ENCODE assay signal across 14 cellular contexts in the genomic region with DNA sequence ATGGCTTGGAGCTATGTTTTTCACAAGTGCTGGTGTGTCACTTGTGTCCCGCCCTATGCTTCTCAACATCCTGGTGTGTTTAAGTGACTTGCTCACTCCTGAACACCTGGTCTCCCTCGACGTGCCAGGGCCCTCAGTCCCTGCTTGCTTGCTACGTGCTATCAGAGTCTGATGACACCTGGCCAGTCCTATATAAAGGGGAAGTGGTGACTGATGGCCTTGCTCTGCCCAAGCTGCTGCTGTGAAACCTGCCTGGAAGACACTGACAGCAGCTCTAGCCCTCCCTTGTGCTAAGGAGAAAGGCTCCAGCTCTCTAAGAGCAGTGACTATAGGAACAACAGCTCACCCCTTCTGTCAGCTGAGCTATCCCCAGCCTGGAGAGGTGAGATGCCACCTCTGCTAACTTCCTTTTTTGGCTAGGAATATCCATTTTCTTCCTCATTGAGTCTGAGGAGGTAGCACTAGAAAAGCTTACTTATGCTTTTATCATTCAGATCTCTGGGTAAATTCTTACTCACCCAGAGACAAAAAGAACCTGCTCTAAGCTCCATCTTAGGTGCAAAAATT.
DNase-seq lines count a peak whose midpoint lies in the region; ATAC-seq, FAIRE-seq and TF ChIP-seq lines count a peak whose summit lies in the region.
"Had no signal": no experiment of that assay in that cellular context is flagged by ENCODE, and none has a peak within 500 bp of the region (broad histone marks: within the 10 kb centered on the region; RNA-seq: fewer than 3 reads in every experiment).

No MANE protein-coding gene starts in this region.

- H3K4me3 Mint-ChIP-seq in WTC11 = no peak overlapping the region
- no peak overlapping the region for H3K4me3 Mint-ChIP-seq in activated CD4-positive, alpha-beta memory T cell treated with anti-CD3 and anti-CD28 coated beads for 36 hours
- H3K4me3 Mint-ChIP-seq: T-helper 17 cell had no signal

- H3K56ac ChIP-seq in H1 (replicated peaks; ENCODE audit: insufficient read length, low read depth, low read length) = no peak overlapping the region

- DNase-seq in GM12892 (ENCODE audit: insufficient read length) = no peak
- DNase-seq in H1 (ENCODE audit: low read depth in 1 of 2, low spot score in 2 of 2) = no peak
- DNase-seq in putamen (ENCODE audit: low spot score) = no peak
- DNase-seq in WTC11 (ENCODE audit: low spot score) = no peak
- DNase-seq in activated CD4-positive, alpha-beta memory T cell treated with anti-CD3 and anti-CD28 coated beads for 36 hours = no peak
- DNase-seq: activated CD4-positive, alpha-beta T cell treated with anti-CD3 and anti-CD28 coated beads, Interleukin-2, amount 50 U/mL, for 4 hours; left ventricle myocardium superior; MG63; nephron progenitor cell; T-helper 17 cell had no signal

- FAIRE-seq in GM12892 (lab: Jason Lieb, UNC) = peak; percentile 67
- FAIRE-seq in H1 (lab: Jason Lieb, UNC) = no peak

- peaks cover 3 to 10% (median 4%) of the 10 kb centered on the region in 4 experiments; a peak in 6 of 7 replicates for H3K4me1 ChIP-seq in H1 (replicated peaks in 1 of 4; ENCODE audit: control insufficient read depth in 3 of 4, insufficient read depth in 4 of 4, low read length in 3 of 4)

- no peaks in the 10 kb centered on the region for H3K36me3 ChIP-seq in KOPT-K1 (ENCODE audit: insufficient read depth, low read length)
- H3K36me3 ChIP-seq in H1 (ENCODE audit: control insufficient read depth in 2 of 4, insufficient read depth in 4 of 4, low read length in 3 of 4) = no peaks in the 10 kb centered on the region
- H3K36me3 ChIP-seq: MG63 had no signal

- no peak overlapping the region for H3K4me2 ChIP-seq in H1 (ENCODE audit: insufficient read depth in 1 of 2, low read depth in 2 of 2, low read length in 2 of 2)

- H2AFZ ChIP-seq in H1 (ENCODE audit: low read length) = no peak overlapping the region

- peak overlapping the region; percentile 91 for H3K27ac ChIP-seq in KOPT-K1 (ENCODE audit: low read depth, low read length, poor library complexity, severe bottlenecking)
- H3K27ac ChIP-seq in H1 (ENCODE audit: low read depth, low read length) = no peak overlapping the region

- H2BK15ac ChIP-seq in H1 (ENCODE audit: low read length) = no peak overlapping the region

- CTCF ChIA-PET in H1 (lab: Charles Lee; ENCODE audit: partially characterized antibody) = interaction anchor here (0.6 to 4.2 kb wide), 24 partner anchors 9 to 781 kb away, joined by 3 to 23 read pairs (median 4); no protein-coding TSS in a partner anchor
- CTCF ChIA-PET in WTC11 (lab: Charles Lee) = interaction anchor here (0.6 to 3.5 kb wide), 21 partner anchors 9 to 733 kb away, joined by 3 to 31 read pairs (median 4); no protein-coding TSS in a partner anchor
- CTCF ChIA-PET in activated CD4-positive, alpha-beta memory T cell treated with anti-CD3 and anti-CD28 coated beads for 36 hours (lab: Charles Lee) = interaction anchor here (1.0 to 2.2 kb wide), 7 partner anchors 13 to 172 kb away, joined by 3 to 8 read pairs (median 4); no protein-coding TSS in a partner anchor

- H3K27me3 ChIP-seq in H1 (replicated peaks in 1 of 4; ENCODE audit: control insufficient read depth in 3 of 4, extremely low read depth in 1 of 4, insufficient read depth in 3 of 4, low read length in 3 of 4) = no peaks in the 10 kb centered on the region
- H3K27me3 ChIP-seq: MG63 had no signal

- H3K9me3 Mint-ChIP-seq in WTC11 = peaks cover 8% of the 10 kb centered on the region
- peaks cover 4% of the 10 kb centered on the region for H3K9me3 Mint-ChIP-seq in activated CD4-positive, alpha-beta memory T cell treated with anti-CD3 and anti-CD28 coated beads for 36 hours

- H3K14ac ChIP-seq in H1 (ENCODE audit: insufficient read length) = no peak overlapping the region

- peaks cover 16% of the 10 kb centered on the region for H3K9me3 ChIP-seq in KOPT-K1 (ENCODE audit: insufficient read depth, low read length, poor library complexity, severe bottlenecking)
- no peaks in the 10 kb centered on the region for H3K9me3 ChIP-seq in H1 (ENCODE audit: insufficient read depth in 2 of 2, low read depth in 1 of 2, low read length in 1 of 2)
- H3K9me3 ChIP-seq: MG63 had no signal

- 0 out of 2 replicates have a peak overlapping the region, but pooled peaks have one; percentile 32 for H2BK12ac ChIP-seq in H1 (ENCODE audit: low read depth, low read length)

- TF ChIP-seq RAD21 in H1 (IDR thresholded peaks at IDR 0.05 in 1 of 2, conservative IDR thresholded peaks at IDR 0.05 in 1 of 2; ENCODE audit: low read depth in 2 of 2, low read length in 2 of 2) = no peak

- no peaks in the 10 kb centered on the region for H4K20me1 ChIP-seq in H1 (replicated peaks in 1 of 2; ENCODE audit: control insufficient read depth in 1 of 2, insufficient read depth in 2 of 2, low read length in 2 of 2)

- no peak overlapping the region for H2BK5ac ChIP-seq in H1 (ENCODE audit: low read depth, low read length)

- no peak for TF ChIP-seq EP300 in H1 (IDR thresholded peaks at IDR 0.05; ENCODE audit: borderline replicate concordance in 1 of 2, low read depth in 2 of 2, low read length in 2 of 2)

- ATAC-seq in GM21619 (IDR thresholded peaks at IDR 0.05; ENCODE audit: unreplicated experiment) (peak; percentile 49), GM19397 (IDR thresholded peaks at IDR 0.05; ENCODE audit: unreplicated experiment) (no peak), WTC11 (no peak)
- ATAC-seq: left ventricle myocardium superior had no signal

- H3K36me3 Mint-ChIP-seq in WTC11 = no peaks in the 10 kb centered on the region
- H3K36me3 Mint-ChIP-seq in activated CD4-positive, alpha-beta memory T cell treated with anti-CD3 and anti-CD28 coated beads for 36 hours = no peaks in the 10 kb centered on the region

- no peak overlapping the region for H3K23ac ChIP-seq in H1 (ENCODE audit: insufficient read length)

- H3K18ac ChIP-seq in H1 (ENCODE audit: extremely low read depth, low read length) = no peak overlapping the region

- 90% methylated on average over 4 of the region's 4 CpGs; no CpG with 5 or more reads in 1 of the 2 experiments for WGBS in H1 (ENCODE audit: extremely low coverage in 1 of 2, insufficient coverage in 1 of 2, insufficient read length in 1 of 2, insufficient replicate concordance in 2 of 2, low coverage in 1 of 2, low lambda C conversion rate in 2 of 2, missing lambda C conversion rate in 1 of 2), 2 experiments

- intact Hi-C loops in activated CD4-positive, alpha-beta memory T cell treated with anti-CD3 and anti-CD28 coated beads for 36 hours (cut with micrococcal nuclease) = loop anchor here (10.0 kb wide), 2 partner anchors 219 to 581 kb away; no protein-coding TSS in a partner anchor

- H3K79me1 ChIP-seq in H1 (ENCODE audit: low read depth, low read length) = no peaks in the 10 kb centered on the region

- no peak overlapping the region for H4K5ac ChIP-seq in H1 (ENCODE audit: insufficient read length, low read depth, low read length)

- no peaks in the 10 kb centered on the region; the same call in 1 of the 2 replicates for H3K27me3 Mint-ChIP-seq in WTC11 (ENCODE audit: low read depth)
- H3K27me3 Mint-ChIP-seq in activated CD4-positive, alpha-beta memory T cell treated with anti-CD3 and anti-CD28 coated beads for 36 hours = no peaks in the 10 kb centered on the region
- H3K27me3 Mint-ChIP-seq: stimulated activated naive CD8-positive, alpha-beta T cell treated with anti-CD3 and anti-CD28 coated beads, Interleukin-15, Interleukin-2, amounts not matched to agents 100 ng/mL and 50 ng/mL, for 24 hours; T-helper 17 cell had no signal

- no peak overlapping the region for H4K8ac ChIP-seq in H1 (ENCODE audit: extremely low read depth, insufficient read depth, low read length)

- TF ChIP-seq POLR2A in GM12892 (IDR thresholded peaks at IDR 0.05; ENCODE audit: low read depth, low read length) = no peak
- TF ChIP-seq POLR2A in H1 (IDR thresholded peaks at IDR 0.05; ENCODE audit: control extremely low read depth in 1 of 2, low read depth in 2 of 2, low read length in 2 of 2) = no peak

- peak overlapping the region in 1 of 4 experiments; percentile 5; a peak in 2 of 7 replicates for H3K9ac ChIP-seq in H1 (replicated peaks in 1 of 4; ENCODE audit: extremely low read depth in 1 of 4, low read depth in 3 of 4, low read length in 3 of 4)

- H2AK5ac ChIP-seq in H1 (ENCODE audit: low read depth, low read length) = 0 out of 2 replicates have a peak overlapping the region, but pooled peaks have one; percentile 1

- no peak overlapping the region for H4K91ac ChIP-seq in H1 (replicated peaks; ENCODE audit: insufficient read length, low read length)

- H3K79me2 ChIP-seq in H1 (ENCODE audit: control insufficient read depth in 1 of 2, insufficient read depth in 2 of 2, low read length in 2 of 2) = no peaks in the 10 kb centered on the region

- POLR2A ChIA-PET in H1 (lab: Charles Lee; ENCODE audit: partially characterized antibody) (no interaction called here), WTC11 (lab: Charles Lee) (no interaction called here)
- POLR2A ChIA-PET in activated CD4-positive, alpha-beta memory T cell treated with anti-CD3 and anti-CD28 coated beads for 36 hours (lab: Charles Lee) = no interaction called here

- no peak for TF ChIP-seq CTCF in H1 (IDR thresholded peaks at IDR 0.05; ENCODE audit: control extremely low read depth in 1 of 3, insufficient read depth in 1 of 3, low read depth in 1 of 3, low read length in 3 of 3)
- TF ChIP-seq CTCF in WTC11 (IDR thresholded peaks at IDR 0.05) = no peak

- 0 out of 2 replicates have a peak, but pooled peaks cover 3% of the 10 kb centered on the region for H3K23me2 ChIP-seq in H1 (ENCODE audit: low read depth, low read length)

- peaks cover 40% of the 10 kb centered on the region for H3K4me1 Mint-ChIP-seq in WTC11
- peaks cover 45% of the 10 kb centered on the region for H3K4me1 Mint-ChIP-seq in activated CD4-positive, alpha-beta memory T cell treated with anti-CD3 and anti-CD28 coated beads for 36 hours (ENCODE audit: low read depth)

- H3K4me3 ChIP-seq in H1 (ENCODE audit: extremely low read depth in 1 of 4, insufficient read depth in 2 of 4, low read depth in 3 of 4, low read length in 4 of 4) = no peak overlapping the region
- H3K4me3 ChIP-seq: MG63 had no signal

- no peak overlapping the region for H2BK20ac ChIP-seq in H1 (ENCODE audit: low read length)

- H3K27ac Mint-ChIP-seq in WTC11 = no peak overlapping the region
- no peak overlapping the region for H3K27ac Mint-ChIP-seq in activated CD4-positive, alpha-beta memory T cell treated with anti-CD3 and anti-CD28 coated beads for 36 hours
- H3K27ac Mint-ChIP-seq: nephron progenitor cell, T-helper 17 cell had no signal

- no peak overlapping the region for H2BK120ac ChIP-seq in H1 (replicated peaks; ENCODE audit: low read depth, low read length)

- no peak overlapping the region for H3K4ac ChIP-seq in H1 (replicated peaks; ENCODE audit: insufficient read length, low read depth, low read length)

TF ChIP-seq in H1, 55 proteins besides CTCF, POLR2A, EP300 and RAD21 (continues in another document):
- TF ChIP-seq CHD2 (IDR thresholded peaks at IDR 0.05; ENCODE audit: low read length) (no peak), SP2 (IDR thresholded peaks at IDR 0.05; ENCODE audit: low read length) (no peak), BACH1 (IDR thresholded peaks at IDR 0.05; ENCODE audit: low read length) (no peak)

TF ChIP-seq in WTC11, 78 proteins besides CTCF, POLR2A, EP300 and RAD21 (continues in another document):
- TF ChIP-seq CREB1 (CRISPR knock-in tag; IDR thresholded peaks at IDR 0.05) = no peak
- TF ChIP-seq ZNF263 (CRISPR knock-in tag; IDR thresholded peaks at IDR 0.05; ENCODE audit: low read depth) = no peak
- TF ChIP-seq ZBTB21 (CRISPR knock-in tag; IDR thresholded peaks at IDR 0.05; ENCODE audit: borderline replicate concordance) = no peak
